ENCODE assay signal across 13 cellular contexts in genomic region chr2:188333751-188334524, GRCh38. TPM values are rescaled to one million over a fixed set of nuclear protein-coding genes. Genes with fewer than 3 reads are reported as not detected.
A peak's percentile ranks its signal among the peaks of the same experiment; 100 is the strongest.
DNase-seq lines count a peak whose midpoint lies in the region; ATAC-seq and TF ChIP-seq lines count a peak whose summit lies in the region.
"Had no signal": no experiment of that assay in that cellular context is flagged by ENCODE, and none has a peak within 500 bp of the region (broad histone marks: within the 10 kb centered on the region; RNA-seq: fewer than 3 reads in every experiment).

No MANE protein-coding gene starts in this region.

- intact Hi-C loops in ascending aorta (cut with DNase I) (no loop called here), left ventricle myocardium superior (cut with micrococcal nuclease) (no loop called here), prostate gland (cut with DNase I) (no loop called here)
- intact Hi-C loops in naive thymus-derived CD4-positive, alpha-beta T cell (cut with micrococcal nuclease): no loop called here

- H3K27ac ChIP-seq in ascending aorta (peak overlapping the region; percentile 26 to 62), prostate gland (peak overlapping the region; percentile 6 to 12)
- no peak overlapping the region for H3K27ac ChIP-seq in naive thymus-derived CD4-positive, alpha-beta T cell (ENCODE audit: low read depth, low read length)
- H3K27ac ChIP-seq: RWPE1 had no signal

- peak; percentile 97 for ATAC-seq in left ventricle myocardium superior
- ATAC-seq in naive thymus-derived CD4-positive, alpha-beta T cell: no peak
- no peak for ATAC-seq in GM21390 (IDR thresholded peaks at IDR 0.05; ENCODE audit: unreplicated experiment)
- ATAC-seq in HG03175 (IDR thresholded peaks at IDR 0.05; ENCODE audit: unreplicated experiment): no peak
- no peak for ATAC-seq in HG02763 (IDR thresholded peaks at IDR 0.05; ENCODE audit: unreplicated experiment)
- ATAC-seq: left colon had no signal

- DNase-seq in EH (ENCODE audit: low read depth) (peak; percentile 16), ascending aorta (ENCODE audit: low spot score in 2 of 2) (no peak), left ventricle myocardium superior (peak; percentile 40), prostate gland (ENCODE audit: low spot score) (no peak)
- DNase-seq in naive thymus-derived CD4-positive, alpha-beta T cell: no peak
- DNase-seq: activated CD4-positive, alpha-beta T cell treated with anti-CD3 and anti-CD28 coated beads for 4 hours; left colon; stimulated activated naive CD4-positive, alpha-beta T cell had no signal

- H3K4me1 ChIP-seq in ascending aorta (peaks cover 0 to 9% of the 10 kb centered on the region in 2 donors), prostate gland (replicated peaks) (no peaks in the 10 kb centered on the region)
- no peaks in the 10 kb centered on the region for H3K4me1 ChIP-seq in naive thymus-derived CD4-positive, alpha-beta T cell (ENCODE audit: control insufficient read depth in 2 of 2, insufficient read depth in 2 of 2, low read length in 2 of 2)

- no peaks in the 10 kb centered on the region for H3K36me3 Mint-ChIP-seq in naive thymus-derived CD4-positive, alpha-beta T cell
- H3K36me3 Mint-ChIP-seq: activated naive CD4-positive, alpha-beta T cell treated with anti-CD3 and anti-CD28 coated beads, Interleukin-2, amount 50 U/mL, for 24 hours had no signal

- no peak overlapping the region for H3K4me3 Mint-ChIP-seq in naive thymus-derived CD4-positive, alpha-beta T cell
- H3K4me3 Mint-ChIP-seq: activated naive CD4-positive, alpha-beta T cell treated with anti-CD3 and anti-CD28 coated beads, Interleukin-2, amount 50 U/mL, for 24 hours had no signal

- CTCF ChIA-PET in naive thymus-derived CD4-positive, alpha-beta T cell (lab: Charles Lee): no interaction called here

- no peaks in the 10 kb centered on the region for H3K9me3 Mint-ChIP-seq in naive thymus-derived CD4-positive, alpha-beta T cell
- H3K9me3 Mint-ChIP-seq: activated naive CD4-positive, alpha-beta T cell treated with anti-CD3 and anti-CD28 coated beads, Interleukin-2, amount 50 U/mL, for 24 hours had no signal

- no peaks in the 10 kb centered on the region for H3K27me3 Mint-ChIP-seq in naive thymus-derived CD4-positive, alpha-beta T cell
- H3K27me3 Mint-ChIP-seq: activated naive CD4-positive, alpha-beta T cell treated with anti-CD3 and anti-CD28 coated beads, Interleukin-2, amount 50 U/mL, for 24 hours had no signal

- H3K4me1 Mint-ChIP-seq in naive thymus-derived CD4-positive, alpha-beta T cell: no peaks in the 10 kb centered on the region
- H3K4me1 Mint-ChIP-seq: activated naive CD4-positive, alpha-beta T cell treated with anti-CD3 and anti-CD28 coated beads, Interleukin-2, amount 50 U/mL, for 24 hours had no signal

- 59% methylated on average over 5 of the region's 5 CpGs for WGBS in prostate gland

- H3K27ac Mint-ChIP-seq in naive thymus-derived CD4-positive, alpha-beta T cell: no peak overlapping the region
- H3K27ac Mint-ChIP-seq: activated naive CD4-positive, alpha-beta T cell treated with anti-CD3 and anti-CD28 coated beads, Interleukin-2, amount 50 U/mL, for 24 hours had no signal

- no peaks in the 10 kb centered on the region for H3K27me3 ChIP-seq in ascending aorta
- no peaks in the 10 kb centered on the region for H3K27me3 ChIP-seq in prostate gland (replicated peaks; ENCODE audit: insufficient read depth)
- peaks cover 0 to 4% of the 10 kb centered on the region in 2 donors for H3K27me3 ChIP-seq in naive thymus-derived CD4-positive, alpha-beta T cell (ENCODE audit: control insufficient read depth in 2 of 2, insufficient read depth in 2 of 2, low read length in 2 of 2)

- H3K9me3 ChIP-seq in ascending aorta (no peaks in the 10 kb centered on the region), prostate gland (no peaks in the 10 kb centered on the region)
- no peaks in the 10 kb centered on the region for H3K9me3 ChIP-seq in naive thymus-derived CD4-positive, alpha-beta T cell (ENCODE audit: control insufficient read depth in 2 of 3, low read length in 3 of 3)

- no peak for TF ChIP-seq CTCF in ascending aorta (IDR thresholded peaks at IDR 0.05)
- no peak for TF ChIP-seq CTCF in prostate gland (IDR thresholded peaks at IDR 0.05)

- H3K36me3 ChIP-seq in ascending aorta (no peaks in the 10 kb centered on the region), prostate gland (no peaks in the 10 kb centered on the region)
- H3K36me3 ChIP-seq in naive thymus-derived CD4-positive, alpha-beta T cell (ENCODE audit: control insufficient read depth in 2 of 3, insufficient read depth in 3 of 3, low read length in 3 of 3): no peaks in the 10 kb centered on the region

- POLR2A ChIA-PET in naive thymus-derived CD4-positive, alpha-beta T cell (lab: Charles Lee): no interaction called here

- TF ChIP-seq POLR2A in prostate gland (IDR thresholded peaks at IDR 0.05): no peak

- peak overlapping the region; percentile 28 to 44 for H3K4me3 ChIP-seq in ascending aorta
- no peak overlapping the region for H3K4me3 ChIP-seq in prostate gland
- no peak overlapping the region for H3K4me3 ChIP-seq in naive thymus-derived CD4-positive, alpha-beta T cell (ENCODE audit: low read length)

RNA-seq across cellular contexts. Expression of gene GULP1, which starts 42.3 kb away (rescaled TPM):
- total RNA-seq in ascending aorta: 67.8 TPM
- 4.6 TPM for total RNA-seq in left ventricle myocardium superior
- 10 to 100 TPM; 29.3 to 45.4 TPM for total RNA-seq in prostate gland
- not detected for total RNA-seq in naive thymus-derived CD4-positive, alpha-beta T cell
- not detected for polyA plus RNA-seq in naive thymus-derived CD4-positive, alpha-beta T cell

Comparison
In these comparisons a context has a peak if more than half of its experiments do, and no peak if none do; other contexts are left out.
1. DNase-seq: peak in EH (single experiment) and left ventricle myocardium superior (single experiment); none in ascending aorta (0 of 2), prostate gland (single experiment) and naive thymus-derived CD4-positive, alpha-beta T cell (0 of 9).
2. H3K4me3 ChIP-seq: peak in ascending aorta (2 of 2); none in prostate gland (0 of 2) and naive thymus-derived CD4-positive, alpha-beta T cell (single experiment).